ENCODE assay signal across 16 cellular contexts in the genomic region with DNA sequence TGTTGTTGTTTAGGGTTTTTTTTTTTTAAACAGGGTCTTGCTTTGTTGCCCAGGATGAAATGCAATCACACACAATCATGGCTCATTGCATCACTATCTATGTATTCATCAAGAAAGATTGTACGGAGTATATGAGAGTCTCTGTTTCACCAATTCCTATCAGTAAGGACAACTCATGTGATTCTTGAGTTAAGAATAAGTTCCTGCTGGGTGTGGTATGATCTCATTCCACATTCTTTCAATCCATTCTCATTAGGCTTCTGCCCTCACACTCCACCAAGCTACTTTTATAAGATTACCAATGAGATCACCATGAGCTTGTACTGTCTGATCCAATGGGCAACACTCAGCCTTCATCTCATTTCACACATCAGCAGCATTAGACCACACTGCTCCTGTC. TPM values are rescaled to one million over a fixed set of nuclear protein-coding genes. Genes with fewer than 3 reads are reported as not detected.
DNase-seq lines count a peak whose midpoint lies in the region; ATAC-seq and TF ChIP-seq lines count a peak whose summit lies in the region.
"Had no signal": no experiment of that assay in that cellular context is flagged by ENCODE, and none has a peak within 500 bp of the region (broad histone marks: within the 10 kb centered on the region; RNA-seq: fewer than 3 reads in every experiment).

No MANE protein-coding gene starts in this region.

- DNase-seq in AG20443 (ENCODE audit: low spot score) (peak; percentile 83), M059J (ENCODE audit: low read depth) (peak; percentile 54), dedifferentiated amniotic fluid mesenchymal stem cell (ENCODE audit: extremely low spot score) (peak; percentile 82), mucosa of descending colon (no peak), GOT3 (lab: John Stamatoyannopoulos, UW) (no peak), D341Med (ENCODE audit: low spot score) (no peak), erythroblast (lab: John Stamatoyannopoulos, UW) (no peak)
- DNase-seq in activated T-cell treated with anti-CD3 and anti-CD28 coated beads, Interleukin-2, amount 50 U/mL, for 4 hours: no peak
- DNase-seq: CD8-positive, alpha-beta T cell; hypothalamus; MM.1S; NCI-H446 treated with DMSO at 0.1 percent for 48 hours; SHP77 treated with DMSO at 0.1 percent for 48 hours; thyroid gland had no signal

- no peak for TF ChIP-seq POLR2A in erythroblast (IDR thresholded peaks at IDR 0.05; ENCODE audit: low read length)

- no peaks in the 10 kb centered on the region for H3K9me3 ChIP-seq in mucosa of descending colon
- H3K9me3 ChIP-seq: right atrium auricular region, thyroid gland had no signal

- TF ChIP-seq CTCF in mucosa of descending colon (IDR thresholded peaks at IDR 0.05): no peak

- peaks cover 22% of the 10 kb centered on the region for H3K36me3 Mint-ChIP-seq in activated T-cell treated with anti-CD3 and anti-CD28 coated beads, Interleukin-2, amount 50 U/mL, for 4 hours (ENCODE audit: insufficient read depth)

- ATAC-seq in mucosa of descending colon: peak; percentile 31
- ATAC-seq in activated T-cell treated with anti-CD3 and anti-CD28 coated beads, Interleukin-2, amount 50 U/mL, for 4 hours: no peak
- ATAC-seq: activated T-helper 17 cell treated with anti-CD3 and anti-CD28 coated beads, Interleukin-2, amount 50 U/mL, for 72 hours; CD8-positive, alpha-beta T cell had no signal

- H3K4me1 Mint-ChIP-seq in activated T-cell treated with anti-CD3 and anti-CD28 coated beads, Interleukin-2, amount 50 U/mL, for 4 hours (ENCODE audit: low read depth): peaks cover 17% of the 10 kb centered on the region

- no peak overlapping the region for H3K4me3 Mint-ChIP-seq in activated T-cell treated with anti-CD3 and anti-CD28 coated beads, Interleukin-2, amount 50 U/mL, for 4 hours
- H3K4me3 Mint-ChIP-seq: activated T-helper 17 cell treated with anti-CD3 and anti-CD28 coated beads, Interleukin-2, amount 50 U/mL, for 72 hours; CD8-positive, alpha-beta T cell had no signal

- H3K4me3 ChIP-seq in mucosa of descending colon: no peak overlapping the region
- H3K4me3 ChIP-seq: right atrium auricular region, thyroid gland had no signal

- intact Hi-C loops in mucosa of descending colon (cut with DNase I, micrococcal nuclease): no loop called here

- peaks cover 4% of the 10 kb centered on the region for H3K4me1 ChIP-seq in mucosa of descending colon (ENCODE audit: low read depth)
- H3K4me1 ChIP-seq: right atrium auricular region, thyroid gland had no signal

- H3K36me3 ChIP-seq in mucosa of descending colon (ENCODE audit: low read depth): no peaks in the 10 kb centered on the region
- H3K36me3 ChIP-seq: right atrium auricular region, thyroid gland had no signal

- H3K9me3 Mint-ChIP-seq in activated T-cell treated with anti-CD3 and anti-CD28 coated beads, Interleukin-2, amount 50 U/mL, for 4 hours: peaks cover 9% of the 10 kb centered on the region

- H3K27me3 Mint-ChIP-seq in activated T-cell treated with anti-CD3 and anti-CD28 coated beads, Interleukin-2, amount 50 U/mL, for 4 hours (ENCODE audit: low read depth): no peaks in the 10 kb centered on the region
- H3K27me3 Mint-ChIP-seq: activated T-helper 17 cell treated with anti-CD3 and anti-CD28 coated beads, Interleukin-2, amount 50 U/mL, for 72 hours had no signal

RNA-seq across cellular contexts. Expression of a gene that starts 9.1 kb away (rescaled TPM):
- total RNA-seq in M059J (2014; rRNA removed; shearing (Covaris generic)): 3.0 and 5.4 TPM in 2 replicates
- 1 to 10 TPM; 3.5 to 8.6 (median 5.0) TPM for total RNA-seq in mucosa of descending colon
- total RNA-seq in activated T-cell treated with anti-CD3 and anti-CD28 coated beads, Interleukin-2, amount 50 U/mL, for 4 hours: 10 to 100 TPM; 18.0 to 19.9 (median 18.4) TPM

Comparison
In these comparisons a context has a peak if more than half of its experiments do, and no peak if none do; other contexts are left out.
1. DNase-seq: peak in AG20443 (single experiment), M059J (single experiment) and dedifferentiated amniotic fluid mesenchymal stem cell (single experiment); none in mucosa of descending colon (0 of 3), GOT3 (single experiment), D341Med (single experiment), activated T-cell treated with anti-CD3 and anti-CD28 coated beads, Interleukin-2, amount 50 U/mL, for 4 hours (single experiment) and erythroblast (0 of 2).